ENCODE assay signal across 1 cellular context in the genomic region with DNA sequence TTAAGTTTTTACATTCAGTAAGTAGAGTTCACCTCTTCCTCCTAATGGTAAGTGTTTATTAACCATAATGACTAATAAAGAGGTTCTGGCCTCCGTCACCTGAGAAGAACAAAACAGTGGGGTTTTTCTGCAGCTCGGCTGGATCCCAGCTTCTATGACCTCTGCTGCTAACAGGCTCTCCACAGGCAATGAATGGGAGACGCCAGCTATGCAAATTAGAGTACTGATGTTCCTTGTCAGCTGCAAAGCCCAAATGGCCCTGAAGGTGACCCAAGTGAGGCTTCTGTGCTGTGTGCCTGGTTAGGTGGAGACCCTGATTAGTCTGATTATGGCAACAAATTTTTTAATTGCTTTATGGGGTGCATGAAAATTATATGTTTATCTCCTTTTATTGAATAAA.
TF ChIP-seq lines count a peak whose summit lies in the region.

No MANE protein-coding gene starts in this region.

TF ChIP-seq in GM12878, 131 proteins besides CTCF, POLR2A, EP300 and RAD21 (continued from another document):
- TF ChIP-seq ZBTB11 (CRISPR knock-in tag; IDR thresholded peaks at IDR 0.05) (no peak), ZNF207 (IDR thresholded peaks at IDR 0.05; ENCODE audit: borderline replicate concordance) (no peak), BCL11A (IDR thresholded peaks at IDR 0.05; ENCODE audit: low read depth, low read length) (no peak), RCOR1 (conservative IDR thresholded peaks at IDR 0.05; ENCODE audit: low read depth, low read length) (no peak), RAD51 (IDR thresholded peaks at IDR 0.05) (no peak)
